ENCODE assay signal across 1 cellular context in the genomic region with DNA sequence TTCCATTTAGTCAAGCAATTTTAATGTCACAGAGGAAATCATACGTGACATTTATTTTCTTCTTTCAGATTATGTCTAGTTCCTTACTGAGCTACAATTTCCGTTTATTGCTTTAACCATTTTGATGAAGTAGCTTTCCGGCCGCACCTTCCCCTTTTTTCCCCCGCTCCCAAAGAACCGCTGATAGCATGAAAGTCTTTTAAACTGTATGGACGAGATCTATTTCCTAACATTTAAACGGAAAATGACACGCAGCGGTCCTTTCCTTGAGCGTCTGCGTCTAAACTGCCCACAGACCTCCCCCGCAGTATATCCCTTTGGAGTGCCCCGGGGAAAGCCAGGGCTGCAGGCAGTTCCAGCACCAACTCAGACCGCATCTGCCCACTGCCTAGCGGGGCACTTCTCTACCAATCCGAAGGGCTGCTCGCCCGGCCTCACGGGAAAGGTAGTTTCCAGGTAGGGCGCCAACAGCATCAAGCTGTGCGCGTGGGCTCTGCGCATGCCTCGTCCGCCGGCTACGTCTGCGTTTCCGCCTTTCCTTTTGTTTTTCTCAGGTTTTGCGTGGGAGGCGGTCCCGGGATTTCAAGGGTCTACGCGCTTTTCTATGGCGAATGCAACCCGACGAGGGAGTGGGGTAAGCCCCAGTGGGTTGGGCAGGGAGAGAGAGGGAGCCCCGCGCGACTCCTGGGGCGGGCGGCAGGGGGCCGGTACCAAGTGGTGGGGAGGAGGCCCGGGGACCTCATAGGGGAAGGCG.
TF ChIP-seq lines count a peak whose summit lies in the region.

TSS of gene ZNF33A (plus strand) at position 526 of the 754 bp plus-strand sequence. CDS start 1,667 bp downstream, outside the sequence.

TF ChIP-seq in K562, 482 proteins besides CTCF, POLR2A, EP300 and RAD21 (continued from another document and continues in another):
- TF ChIP-seq MYBL2 (IDR thresholded peaks at IDR 0.05; ENCODE audit: low read depth) (0 out of 2 replicates have a peak, but pooled peaks have one; percentile 32), MYBL2 (CRISPR knock-in tag; IDR thresholded peaks at IDR 0.05; ENCODE audit: borderline replicate concordance) (no peak), ZNF408 (CRISPR knock-in tag; IDR thresholded peaks at IDR 0.05; ENCODE audit: low read depth) (no peak), ZC3H8 (IDR thresholded peaks at IDR 0.05) (no peak), FOSL1 (tag; conservative IDR thresholded peaks at IDR 0.05) (no peak), FOXK2 (conservative IDR thresholded peaks at IDR 0.05 in 1 of 2, IDR thresholded peaks at IDR 0.05 in 1 of 2; ENCODE audit: low read depth in 2 of 2) (peak in 1 of 2 experiments; percentile 19; a peak in 1 of 4 replicates), CC2D1A (IDR thresholded peaks at IDR 0.05) (no peak), ZNF57 (CRISPR knock-in tag; IDR thresholded peaks at IDR 0.05) (no peak), ZKSCAN8 (CRISPR knock-in tag; IDR thresholded peaks at IDR 0.05) (no peak), THAP7 (CRISPR knock-in tag; IDR thresholded peaks at IDR 0.05) (no peak), TSHZ1 (CRISPR knock-in tag; IDR thresholded peaks at IDR 0.05) (no peak), MNT (conservative IDR thresholded peaks at IDR 0.05) (peak in 1 of 2 experiments; percentile 39; a peak in 1 of 4 replicates), CHCHD3 (CRISPR knock-in tag; IDR thresholded peaks at IDR 0.05) (no peak), GABPB2 (CRISPR knock-in tag; conservative IDR thresholded peaks at IDR 0.05) (no peak), SMARCC2 (IDR thresholded peaks at IDR 0.05; ENCODE audit: low read depth) (no peak), KLF16 (IDR thresholded peaks at IDR 0.05) (peak; percentile 20; the same call in 1 of the 2 replicates), ZNF253 (CRISPR knock-in tag; conservative IDR thresholded peaks at IDR 0.05) (no peak), RBM17 (IDR thresholded peaks at IDR 0.05; ENCODE audit: borderline replicate concordance, low read depth, low read length) (no peak), ARNT (IDR thresholded peaks at IDR 0.05) (no peak), CTBP1 (IDR thresholded peaks at IDR 0.05; ENCODE audit: borderline replicate concordance) (peak; percentile 73; the same call in 1 of the 2 replicates), DNMT1 (IDR thresholded peaks at IDR 0.05) (no peak), SREBF2 (CRISPR knock-in tag; IDR thresholded peaks at IDR 0.05) (no peak), CBX3 (IDR thresholded peaks at IDR 0.05; ENCODE audit: borderline replicate concordance in 1 of 2, low read length in 2 of 2) (peak in 1 of 2 experiments; percentile 38; a peak in 2 of 3 replicates), FOXK1 (CRISPR knock-in tag; IDR thresholded peaks at IDR 0.05; ENCODE audit: borderline replicate concordance) (0 out of 2 replicates have a peak, but pooled peaks have one; percentile 7), ZNF780A (CRISPR knock-in tag; IDR thresholded peaks at IDR 0.05) (no peak), WHSC1 (IDR thresholded peaks at IDR 0.05; ENCODE audit: low read length) (no peak), ZBTB1 (CRISPR knock-in tag; IDR thresholded peaks at IDR 0.05; ENCODE audit: borderline replicate concordance, low read depth) (no peak; the same call in 1 of the 2 replicates), TFAP4 (CRISPR knock-in tag; IDR thresholded peaks at IDR 0.05; ENCODE audit: borderline replicate concordance) (no peak), ZNF699 (CRISPR knock-in tag; IDR thresholded peaks at IDR 0.05; ENCODE audit: insufficient replicate concordance) (no peak), DDX20 (tag; IDR thresholded peaks at IDR 0.05; ENCODE audit: low read depth) (no peak), XRCC4 (IDR thresholded peaks at IDR 0.05; ENCODE audit: extremely low read depth, insufficient read depth, insufficient read length) (no peak), ZNF696 (CRISPR knock-in tag; conservative IDR thresholded peaks at IDR 0.05) (no peak), BRCA1 (IDR thresholded peaks at IDR 0.05) (no peak), BRCA1 (CRISPR knock-in tag; IDR thresholded peaks at IDR 0.05) (no peak), NR2C1 (IDR thresholded peaks at IDR 0.05) (no peak), NR2C1 (tag; IDR thresholded peaks at IDR 0.05) (no peak), NFATC3 (IDR thresholded peaks at IDR 0.05) (no peak), ZNF140 (CRISPR knock-in tag; IDR thresholded peaks at IDR 0.05) (no peak), SMARCE1 (IDR thresholded peaks at IDR 0.05) (peak; percentile 52; the same call in 1 of the 2 replicates), MCM2 (IDR thresholded peaks at IDR 0.05; ENCODE audit: low read depth) (no peak), ZBTB7A (IDR thresholded peaks at IDR 0.05; ENCODE audit: borderline replicate concordance, control insufficient read depth, low read depth, low read length) (no peak), PTBP1 (IDR thresholded peaks at IDR 0.05; ENCODE audit: low read depth, low read length) (no peak), JUN (IDR thresholded peaks at IDR 0.05; ENCODE audit: borderline replicate concordance, low read depth, low read length) (no peak), JUN (CRISPR knock-in tag; IDR thresholded peaks at IDR 0.05; ENCODE audit: borderline replicate concordance) (no peak), SIN3B (IDR thresholded peaks at IDR 0.05; ENCODE audit: low read depth) (no peak), HBP1 (CRISPR knock-in tag; IDR thresholded peaks at IDR 0.05) (no peak), ZNF143 (CRISPR knock-in tag; IDR thresholded peaks at IDR 0.05) (peak; percentile 75)
- TF ChIP-seq, protein P1, sequence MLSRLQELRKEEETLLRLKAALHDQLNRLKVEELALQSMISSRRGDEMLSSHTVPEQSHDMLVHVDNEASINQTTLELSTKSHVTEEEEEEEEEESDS (CRISPR knock-in tag; IDR thresholded peaks at IDR 0.05) = no peak
- TF ChIP-seq, protein P2, sequence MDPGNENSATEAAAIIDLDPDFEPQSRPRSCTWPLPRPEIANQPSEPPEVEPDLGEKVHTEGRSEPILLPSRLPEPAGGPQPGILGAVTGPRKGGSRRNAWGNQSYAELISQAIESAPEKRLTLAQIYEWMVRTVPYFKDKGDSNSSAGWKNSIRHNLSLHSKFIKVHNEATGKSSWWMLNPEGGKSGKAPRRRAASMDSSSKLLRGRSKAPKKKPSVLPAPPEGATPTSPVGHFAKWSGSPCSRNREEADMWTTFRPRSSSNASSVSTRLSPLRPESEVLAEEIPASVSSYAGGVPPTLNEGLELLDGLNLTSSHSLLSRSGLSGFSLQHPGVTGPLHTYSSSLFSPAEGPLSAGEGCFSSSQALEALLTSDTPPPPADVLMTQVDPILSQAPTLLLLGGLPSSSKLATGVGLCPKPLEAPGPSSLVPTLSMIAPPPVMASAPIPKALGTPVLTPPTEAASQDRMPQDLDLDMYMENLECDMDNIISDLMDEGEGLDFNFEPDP (CRISPR knock-in tag; IDR thresholded peaks at IDR 0.05) = no peak
- TF ChIP-seq, protein P3, sequence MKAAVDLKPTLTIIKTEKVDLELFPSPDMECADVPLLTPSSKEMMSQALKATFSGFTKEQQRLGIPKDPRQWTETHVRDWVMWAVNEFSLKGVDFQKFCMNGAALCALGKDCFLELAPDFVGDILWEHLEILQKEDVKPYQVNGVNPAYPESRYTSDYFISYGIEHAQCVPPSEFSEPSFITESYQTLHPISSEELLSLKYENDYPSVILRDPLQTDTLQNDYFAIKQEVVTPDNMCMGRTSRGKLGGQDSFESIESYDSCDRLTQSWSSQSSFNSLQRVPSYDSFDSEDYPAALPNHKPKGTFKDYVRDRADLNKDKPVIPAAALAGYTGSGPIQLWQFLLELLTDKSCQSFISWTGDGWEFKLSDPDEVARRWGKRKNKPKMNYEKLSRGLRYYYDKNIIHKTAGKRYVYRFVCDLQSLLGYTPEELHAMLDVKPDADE (conservative IDR thresholded peaks at IDR 0.05; ENCODE audit: control insufficient read depth, low read depth, low read length) = peak; percentile 63; the same call in 1 of the 2 replicates
- TF ChIP-seq, protein P4, sequence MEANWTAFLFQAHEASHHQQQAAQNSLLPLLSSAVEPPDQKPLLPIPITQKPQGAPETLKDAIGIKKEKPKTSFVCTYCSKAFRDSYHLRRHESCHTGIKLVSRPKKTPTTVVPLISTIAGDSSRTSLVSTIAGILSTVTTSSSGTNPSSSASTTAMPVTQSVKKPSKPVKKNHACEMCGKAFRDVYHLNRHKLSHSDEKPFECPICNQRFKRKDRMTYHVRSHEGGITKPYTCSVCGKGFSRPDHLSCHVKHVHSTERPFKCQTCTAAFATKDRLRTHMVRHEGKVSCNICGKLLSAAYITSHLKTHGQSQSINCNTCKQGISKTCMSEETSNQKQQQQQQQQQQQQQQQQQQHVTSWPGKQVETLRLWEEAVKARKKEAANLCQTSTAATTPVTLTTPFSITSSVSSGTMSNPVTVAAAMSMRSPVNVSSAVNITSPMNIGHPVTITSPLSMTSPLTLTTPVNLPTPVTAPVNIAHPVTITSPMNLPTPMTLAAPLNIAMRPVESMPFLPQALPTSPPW (CRISPR knock-in tag; IDR thresholded peaks at IDR 0.05) = no peak
- TF ChIP-seq, protein P5, sequence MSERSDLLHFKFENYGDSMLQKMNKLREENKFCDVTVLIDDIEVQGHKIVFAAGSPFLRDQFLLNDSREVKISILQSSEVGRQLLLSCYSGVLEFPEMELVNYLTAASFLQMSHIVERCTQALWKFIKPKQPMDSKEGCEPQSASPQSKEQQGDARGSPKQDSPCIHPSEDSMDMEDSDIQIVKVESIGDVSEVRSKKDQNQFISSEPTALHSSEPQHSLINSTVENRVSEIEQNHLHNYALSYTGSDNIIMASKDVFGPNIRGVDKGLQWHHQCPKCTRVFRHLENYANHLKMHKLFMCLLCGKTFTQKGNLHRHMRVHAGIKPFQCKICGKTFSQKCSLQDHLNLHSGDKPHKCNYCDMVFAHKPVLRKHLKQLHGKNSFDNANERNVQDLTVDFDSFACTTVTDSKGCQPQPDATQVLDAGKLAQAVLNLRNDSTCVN (CRISPR knock-in tag; IDR thresholded peaks at IDR 0.05) = no peak
- TF ChIP-seq, protein P6, sequence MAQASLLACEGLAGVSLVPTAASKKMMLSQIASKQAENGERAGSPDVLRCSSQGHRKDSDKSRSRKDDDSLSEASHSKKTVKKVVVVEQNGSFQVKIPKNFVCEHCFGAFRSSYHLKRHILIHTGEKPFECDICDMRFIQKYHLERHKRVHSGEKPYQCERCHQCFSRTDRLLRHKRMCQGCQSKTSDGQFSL (CRISPR knock-in tag; IDR thresholded peaks at IDR 0.05) = no peak
- TF ChIP-seq, protein P6 (tag; IDR thresholded peaks at IDR 0.05) = no peak
